ENCODE assay signal across 16 cellular contexts in the genomic region with DNA sequence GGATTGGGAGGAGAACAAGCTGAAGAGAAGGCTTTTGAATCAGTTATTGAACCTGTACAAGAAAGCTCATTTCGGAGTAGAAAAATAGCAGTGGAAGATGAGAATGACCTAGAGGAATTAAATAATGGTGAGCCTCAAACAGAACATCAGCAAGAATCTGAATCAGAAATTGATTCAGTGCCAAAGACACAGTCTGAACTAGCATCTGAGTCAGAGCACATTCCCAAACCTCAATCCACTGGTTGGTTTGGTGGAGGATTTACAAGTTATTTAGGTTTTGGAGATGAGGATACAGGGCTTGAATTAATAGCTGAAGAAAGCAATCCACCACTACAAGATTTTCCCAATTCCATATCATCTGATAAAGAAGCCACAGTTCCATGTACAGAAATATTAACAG. TPM values are rescaled to one million over a fixed set of nuclear protein-coding genes. Genes with fewer than 3 reads are reported as not detected.
DNase-seq lines count a peak whose midpoint lies in the region; ATAC-seq, FAIRE-seq and TF ChIP-seq lines count a peak whose summit lies in the region.
"Had no signal": no experiment of that assay in that cellular context is flagged by ENCODE, and none has a peak within 500 bp of the region (broad histone marks: within the 10 kb centered on the region; RNA-seq: fewer than 3 reads in every experiment).

No MANE protein-coding gene starts in this region.

- H2BK5ac ChIP-seq in H1 (ENCODE audit: low read depth, low read length): no peak overlapping the region

- H3K56ac ChIP-seq in H1 (replicated peaks; ENCODE audit: insufficient read length, low read depth, low read length): no peak overlapping the region

- FAIRE-seq in H1 (lab: Jason Lieb, UNC) (no peak), pancreas (lab: Jason Lieb, UNC) (no peak)

- no peak for TF ChIP-seq EP300 in H1 (IDR thresholded peaks at IDR 0.05; ENCODE audit: borderline replicate concordance in 1 of 2, low read depth in 2 of 2, low read length in 2 of 2)

- H3K18ac ChIP-seq in H1 (ENCODE audit: extremely low read depth, low read length): no peak overlapping the region

- DNase-seq in Daoy (ENCODE audit: low read depth) (peak; percentile 77), NCI-H226 (peak; percentile 71), H1 (ENCODE audit: low read depth in 1 of 2, low spot score in 2 of 2) (no peak), non-pigmented ciliary epithelial cell (ENCODE audit: low read depth) (peak; percentile 65), pancreas (no peak), GM20000 (ENCODE audit: low spot score) (no peak)
- DNase-seq: activated B cell treated with CpG ODN at 0.5 μM for 24 hours; activated CD8-positive, alpha-beta memory T cell treated with anti-CD3 and anti-CD28 coated beads, Interleukin-2, amount 50 U/mL, for 4 hours; activated naive CD8-positive, alpha-beta T cell treated with anti-CD3 and anti-CD28 coated beads for 36 hours; CD8-positive, alpha-beta memory T cell; NCI-H2029 treated with DMSO at 0.1 percent for 48 hours; nephron progenitor cell; substantia nigra had no signal

- no peak overlapping the region for H3K14ac ChIP-seq in H1 (ENCODE audit: insufficient read length)

- no peak for ATAC-seq in pancreas
- ATAC-seq in GM19395 (IDR thresholded peaks at IDR 0.05; ENCODE audit: unreplicated experiment): no peak
- no peak for ATAC-seq in GM21381 (IDR thresholded peaks at IDR 0.05; ENCODE audit: unreplicated experiment)

- intact Hi-C loops in pancreas (cut with DNase I): no loop called here

- TF ChIP-seq RAD21 in H1 (IDR thresholded peaks at IDR 0.05 in 1 of 2, conservative IDR thresholded peaks at IDR 0.05 in 1 of 2; ENCODE audit: low read depth in 2 of 2, low read length in 2 of 2): no peak

- no peaks in the 10 kb centered on the region for H4K20me1 ChIP-seq in H1 (replicated peaks in 1 of 2; ENCODE audit: control insufficient read depth in 1 of 2, insufficient read depth in 2 of 2, low read length in 2 of 2)

- H3K4me1 ChIP-seq in H1 (replicated peaks in 1 of 4; ENCODE audit: control insufficient read depth in 3 of 4, insufficient read depth in 4 of 4, low read length in 3 of 4) (no peaks in the 10 kb centered on the region), pancreas (no peaks in the 10 kb centered on the region)

- H3K27me3 ChIP-seq in H1 (replicated peaks in 1 of 4; ENCODE audit: control insufficient read depth in 3 of 4, extremely low read depth in 1 of 4, insufficient read depth in 3 of 4, low read length in 3 of 4) (no peaks in the 10 kb centered on the region), pancreas (no peaks in the 10 kb centered on the region)
- H3K27me3 ChIP-seq: hepatocyte had no signal

- H3K9me3 ChIP-seq in H1 (ENCODE audit: insufficient read depth in 2 of 2, low read depth in 1 of 2, low read length in 1 of 2): no peaks in the 10 kb centered on the region
- no peaks in the 10 kb centered on the region for H3K9me3 ChIP-seq in pancreas

- H3K23ac ChIP-seq in H1 (ENCODE audit: insufficient read length): no peak overlapping the region

- TF ChIP-seq CTCF in H1 (IDR thresholded peaks at IDR 0.05; ENCODE audit: control extremely low read depth in 1 of 3, insufficient read depth in 1 of 3, low read depth in 1 of 3, low read length in 3 of 3) (no peak), pancreas (IDR thresholded peaks at IDR 0.05) (no peak), GM20000 (IDR thresholded peaks at IDR 0.05; ENCODE audit: extremely low read depth, missing control alignments) (no peak)

- no peaks in the 10 kb centered on the region for H3K23me2 ChIP-seq in H1 (ENCODE audit: low read depth, low read length)

- WGBS in H1 (ENCODE audit: extremely low coverage in 1 of 2, insufficient coverage in 1 of 2, insufficient read length in 1 of 2, insufficient replicate concordance in 2 of 2, low coverage in 1 of 2, low lambda C conversion rate in 2 of 2, missing lambda C conversion rate in 1 of 2), 2 experiments: 89% methylated on average over 1 of the region's 1 CpG; no CpG with 5 or more reads in 1 of the 2 experiments
- 88 to 100% methylated on average over 1 of the region's 1 CpG for WGBS in pancreas, 2 donors

- no peak overlapping the region for H2AK5ac ChIP-seq in H1 (ENCODE audit: low read depth, low read length)

- POLR2A ChIA-PET in H1 (lab: Charles Lee; ENCODE audit: partially characterized antibody): interaction anchor here (0.6 to 1.6 kb wide), 4 partner anchors 12 to 72 kb away, joined by 3 to 6 read pairs (median 4); a partner anchor contains a TSS

- H3K4me3 ChIP-seq in H1 (ENCODE audit: extremely low read depth in 1 of 4, insufficient read depth in 2 of 4, low read depth in 3 of 4, low read length in 4 of 4) (no peak overlapping the region), pancreas (no peak overlapping the region)
- H3K4me3 ChIP-seq: hepatocyte had no signal

- H4K5ac ChIP-seq in H1 (ENCODE audit: insufficient read length, low read depth, low read length): no peak overlapping the region

- H2BK120ac ChIP-seq in H1 (replicated peaks; ENCODE audit: low read depth, low read length): no peak overlapping the region

- no peaks in the 10 kb centered on the region for H3K79me2 ChIP-seq in H1 (ENCODE audit: control insufficient read depth in 1 of 2, insufficient read depth in 2 of 2, low read length in 2 of 2)
- H3K79me2 ChIP-seq: hepatocyte had no signal

- no peak overlapping the region for H4K91ac ChIP-seq in H1 (replicated peaks; ENCODE audit: insufficient read length, low read length)

- H3K27ac ChIP-seq in H1 (ENCODE audit: low read depth, low read length) (no peak overlapping the region), pancreas (no peak overlapping the region)
- H3K27ac ChIP-seq: hepatocyte had no signal

- H2BK20ac ChIP-seq in H1 (ENCODE audit: low read length): no peak overlapping the region

- no peak overlapping the region for H4K8ac ChIP-seq in H1 (ENCODE audit: extremely low read depth, insufficient read depth, low read length)

- H3K36me3 ChIP-seq in H1 (ENCODE audit: control insufficient read depth in 2 of 4, insufficient read depth in 4 of 4, low read length in 3 of 4) (no peaks in the 10 kb centered on the region; a peak in 1 of 8 replicates), pancreas (no peaks in the 10 kb centered on the region)

- peak overlapping the region; percentile 27; the same call in 1 of the 2 replicates for H2AFZ ChIP-seq in H1 (ENCODE audit: low read length)
- H2AFZ ChIP-seq: hepatocyte had no signal

- no peaks in the 10 kb centered on the region for H3K79me1 ChIP-seq in H1 (ENCODE audit: low read depth, low read length)

- no peak overlapping the region for H3K4me2 ChIP-seq in H1 (ENCODE audit: insufficient read depth in 1 of 2, low read depth in 2 of 2, low read length in 2 of 2)
- H3K4me2 ChIP-seq: hepatocyte had no signal

- H2BK12ac ChIP-seq in H1 (ENCODE audit: low read depth, low read length): no peak overlapping the region

- no peak overlapping the region for H2BK15ac ChIP-seq in H1 (ENCODE audit: low read length)

- TF ChIP-seq POLR2A in H1 (IDR thresholded peaks at IDR 0.05; ENCODE audit: control extremely low read depth in 1 of 2, low read depth in 2 of 2, low read length in 2 of 2): no peak

- no peak overlapping the region for H3K9ac ChIP-seq in H1 (replicated peaks in 1 of 4; ENCODE audit: extremely low read depth in 1 of 4, low read depth in 3 of 4, low read length in 3 of 4)

- CTCF ChIA-PET in H1 (lab: Charles Lee; ENCODE audit: partially characterized antibody): interaction anchor here (1.3 kb wide), 1 partner anchor 16 kb away, joined by 6 read pairs; no protein-coding TSS in a partner anchor

- no peak overlapping the region for H3K4ac ChIP-seq in H1 (replicated peaks; ENCODE audit: insufficient read length, low read depth, low read length)

TF ChIP-seq in H1, 55 proteins besides CTCF, POLR2A, EP300 and RAD21:
- TF ChIP-seq SP1 (IDR thresholded peaks at IDR 0.05; ENCODE audit: low read depth, low read length) (no peak), TCF12 (IDR thresholded peaks at IDR 0.05; ENCODE audit: low read depth, low read length) (no peak)

RNA-seq across cellular contexts. Expression of a gene that starts 13.5 kb away (rescaled TPM):
- 19.1 and 27.7 TPM in 2 replicates for total RNA-seq in Daoy (2014; rRNA removed; shearing (Covaris generic))
- 15.0 and 16.1 TPM in 2 replicates for total RNA-seq in H1 (2021; fragmentation: NEBNext Ultra II Directional; extraction: Animal tissue kit (Norgen Biotek cat#: 25700))
- polyA plus RNA-seq in H1 (2011; rRNA removed) (6.5 and 10.1 TPM in 2 replicates), pancreas (10 to 100 TPM; 34.0 to 47.4 TPM)
- polyA plus RNA-seq in H1 (2011; cell fraction: cytosol; rRNA removed): 7.7 TPM
- polyA plus RNA-seq in H1 (2011; cell fraction: nucleus; rRNA removed): 10.5 TPM
- polyA plus RNA-seq in H1 (2012, experiment 1 of 2): 7.2 to 11.4 TPM (median 9.4 TPM) in 4 replicates
- polyA plus RNA-seq in H1 (2012, experiment 2 of 2): 2.3 TPM
- 19.0 TPM for polyA plus RNA-seq in H1 (2013, experiment 1 of 2)
- 19.6 TPM for polyA plus RNA-seq in H1 (2013, experiment 2 of 2)
- 6.7 and 9.2 TPM in 2 replicates for polyA minus RNA-seq in H1 (2011; rRNA and poly(A)+ RNA removed)
- 7.0 TPM for polyA minus RNA-seq in H1 (2011; cell fraction: cytosol; rRNA and poly(A)+ RNA removed)
- polyA minus RNA-seq in H1 (2011; cell fraction: nucleus; rRNA and poly(A)+ RNA removed): 8.6 TPM
- 10 to 100 TPM; 24.7 to 39.3 (median 31.2) TPM for total RNA-seq in pancreas

Comparison
In these comparisons a context has a peak if more than half of its experiments do, and no peak if none do; other contexts are left out.
1. DNase-seq: peak in Daoy (single experiment), NCI-H226 (single experiment) and non-pigmented ciliary epithelial cell (single experiment); none in H1 (0 of 2), pancreas (0 of 6) and GM20000 (single experiment).